ENCODE assay signal across 24 cellular contexts in genomic region chr4:3485882-3486555, GRCh38. TPM values are rescaled to one million over a fixed set of nuclear protein-coding genes. Genes with fewer than 3 reads are reported as not detected.
DNase-seq lines count a peak whose midpoint lies in the region; ATAC-seq and TF ChIP-seq lines count a peak whose summit lies in the region.
"Had no signal": no experiment of that assay in that cellular context is flagged by ENCODE, and none has a peak within 500 bp of the region (broad histone marks: within the 10 kb centered on the region; RNA-seq: fewer than 3 reads in every experiment).

No MANE protein-coding gene starts in this region.

- POLR2A ChIA-PET in PC-3 (lab: Charles Lee; ENCODE audit: unreplicated experiment): no interaction called here

- no peak for TF ChIP-seq CTCF in left ventricle myocardium inferior (IDR thresholded peaks at IDR 0.05; ENCODE audit: borderline replicate concordance)
- TF ChIP-seq CTCF in PC-3 (conservative IDR thresholded peaks at IDR 0.05; ENCODE audit: low read depth, low read length): no peak

- BruUV-seq in PC-3 (replicated peaks; lab: Mats Ljungman, UMichigan): no TSS peak

- H3K4me3 ChIP-seq in left ventricle myocardium inferior (no peak overlapping the region), PC-3 (ENCODE audit: low read length) (peak overlapping the region; percentile 65; the same call in 1 of the 2 replicates), SJCRH30 (no peak overlapping the region)
- H3K4me3 ChIP-seq: pancreas had no signal

- DNase-seq in left ventricle myocardium inferior (no peak), left ventricle myocardium superior (no peak), PC-3 (no peak), immature natural killer cell (no peak), AML-193 (lab: John Stamatoyannopoulos, UW) (no peak), SJCRH30 (no peak)
- DNase-seq in stimulated activated naive B cell treated with anti-CD40 and anti-IgM and Interleukin-4, amounts not matched to agents 10 μg/mL and 1 μg/mL and 100 μg/mL, for 72 hours: no peak
- DNase-seq: activated CD4-positive, alpha-beta T cell treated with anti-CD3 and anti-CD28 coated beads, Interleukin-2, amount 50 U/mL, for 1 hour; activated naive CD4-positive, alpha-beta T cell treated with anti-CD3 and anti-CD28 coated beads, Interleukin-2, amount 50 U/mL, for 16 hours; central memory CD4-positive, alpha-beta T cell; DMS79 treated with DMSO at 0.1 percent for 48 hours; left cardiac atrium; NCI-H1048; NCI-H187 treated with DMSO at 0.1 percent for 48 hours; NCI-H2227 treated with DMSO at 0.1 percent for 48 hours; nephron progenitor cell; stimulated activated CD4-positive, alpha-beta T cell treated with anti-CD3 and anti-CD28 coated beads, Interleukin-4, amount 100 ng/mL, for 4 hours; T1000 had no signal

- H3K27me3 Mint-ChIP-seq in immature natural killer cell (ENCODE audit: low read depth in 3 of 3): peaks cover 0 to 3% (median 2%) of the 10 kb centered on the region in 3 donors
- H3K27me3 Mint-ChIP-seq in stimulated activated naive B cell treated with anti-CD40 and anti-IgM and Interleukin-4, amounts not matched to agents 10 μg/mL and 1 μg/mL and 100 μg/mL, for 72 hours: peaks cover 4 to 8% of the 10 kb centered on the region in 2 donors

- H3K27ac ChIP-seq in left ventricle myocardium inferior (replicated peaks): peak overlapping the region; percentile 96
- H3K27ac ChIP-seq in PC-3 (ENCODE audit: low read length): no peak overlapping the region
- H3K27ac ChIP-seq in SJCRH30: no peak overlapping the region
- H3K27ac ChIP-seq: pancreas had no signal

- H2AFZ ChIP-seq in PC-3 (ENCODE audit: low read length): no peak overlapping the region

- H3K4me1 Mint-ChIP-seq in immature natural killer cell: peaks cover 16 to 38% of the 10 kb centered on the region in 2 donors
- peaks cover 45 to 81% of the 10 kb centered on the region in 2 donors for H3K4me1 Mint-ChIP-seq in stimulated activated naive B cell treated with anti-CD40 and anti-IgM and Interleukin-4, amounts not matched to agents 10 μg/mL and 1 μg/mL and 100 μg/mL, for 72 hours

- H3K36me3 ChIP-seq in left ventricle myocardium inferior: no peaks in the 10 kb centered on the region
- no peaks in the 10 kb centered on the region for H3K36me3 ChIP-seq in PC-3 (ENCODE audit: low read depth, low read length)
- no peaks in the 10 kb centered on the region; the same call in 1 of the 2 replicates for H3K36me3 ChIP-seq in SJCRH30
- H3K36me3 ChIP-seq: BE2C, pancreas had no signal

- CTCF ChIA-PET in PC-3 (lab: Charles Lee): no interaction called here

- H3K4me3 Mint-ChIP-seq in immature natural killer cell: peak overlapping the region; percentile 10 to 91 (median 89)
- peak overlapping the region; percentile 66 to 83 for H3K4me3 Mint-ChIP-seq in stimulated activated naive B cell treated with anti-CD40 and anti-IgM and Interleukin-4, amounts not matched to agents 10 μg/mL and 1 μg/mL and 100 μg/mL, for 72 hours
- H3K4me3 Mint-ChIP-seq: dendritic cell treated with granulocyte-macrophage colony-stimulating factor and Interleukin-4, amounts not matched to agents 40 ng/mL and 50 ng/mL, for 4 days; nephron progenitor cell had no signal

- no peak overlapping the region for H3K9ac ChIP-seq in PC-3 (ENCODE audit: low read length)

- ATAC-seq in left ventricle myocardium superior (no peak), PC-3 (no peak), GM21447 (IDR thresholded peaks at IDR 0.05; ENCODE audit: unreplicated experiment) (no peak)
- ATAC-seq in stimulated activated naive B cell treated with anti-CD40 and anti-IgM and Interleukin-4, amounts not matched to agents 10 μg/mL and 1 μg/mL and 100 μg/mL, for 72 hours (replicated peaks): no peak
- ATAC-seq: left cardiac atrium, pancreas had no signal

- H3K4me1 ChIP-seq in left ventricle myocardium inferior: peaks cover 63% of the 10 kb centered on the region
- peaks cover 23% of the 10 kb centered on the region for H3K4me1 ChIP-seq in PC-3 (ENCODE audit: insufficient read depth, low read length)
- peaks cover 55% of the 10 kb centered on the region for H3K4me1 ChIP-seq in SJCRH30
- H3K4me1 ChIP-seq: BE2C, pancreas had no signal

- no peaks in the 10 kb centered on the region for H3K36me3 Mint-ChIP-seq in immature natural killer cell
- no peaks in the 10 kb centered on the region for H3K36me3 Mint-ChIP-seq in stimulated activated naive B cell treated with anti-CD40 and anti-IgM and Interleukin-4, amounts not matched to agents 10 μg/mL and 1 μg/mL and 100 μg/mL, for 72 hours
- H3K36me3 Mint-ChIP-seq: mesothelial cell of epicardium, type B pancreatic cell had no signal

- H3K9me3 Mint-ChIP-seq in immature natural killer cell: no peaks in the 10 kb centered on the region
- no peaks in the 10 kb centered on the region for H3K9me3 Mint-ChIP-seq in stimulated activated naive B cell treated with anti-CD40 and anti-IgM and Interleukin-4, amounts not matched to agents 10 μg/mL and 1 μg/mL and 100 μg/mL, for 72 hours
- H3K9me3 Mint-ChIP-seq: dendritic cell treated with granulocyte-macrophage colony-stimulating factor and Interleukin-4, amounts not matched to agents 40 ng/mL and 50 ng/mL, for 4 days; mesothelial cell of epicardium; nephron progenitor cell; type B pancreatic cell had no signal

- no peaks in the 10 kb centered on the region for H3K9me2 ChIP-seq in PC-3 (replicated peaks; ENCODE audit: low read length)

- no peaks in the 10 kb centered on the region for H3F3A ChIP-seq in PC-3 (ENCODE audit: low read length, unreplicated experiment)

- H3K4me2 ChIP-seq in PC-3 (ENCODE audit: low read length): peak overlapping the region; percentile 86; the same call in 1 of the 2 replicates

- H3K27ac Mint-ChIP-seq in immature natural killer cell: peak overlapping the region in 2 of 6 donors; percentile 11 to 48
- H3K27ac Mint-ChIP-seq in stimulated activated naive B cell treated with anti-CD40 and anti-IgM and Interleukin-4, amounts not matched to agents 10 μg/mL and 1 μg/mL and 100 μg/mL, for 72 hours: no peak overlapping the region
- H3K27ac Mint-ChIP-seq: dendritic cell treated with granulocyte-macrophage colony-stimulating factor and Interleukin-4, amounts not matched to agents 40 ng/mL and 50 ng/mL, for 4 days; nephron progenitor cell; type B pancreatic cell had no signal

- H3K27me3 ChIP-seq in left ventricle myocardium inferior (ENCODE audit: low read depth) (peaks cover 53% of the 10 kb centered on the region), PC-3 (ENCODE audit: low read length) (no peaks in the 10 kb centered on the region), SJCRH30 (no peaks in the 10 kb centered on the region)
- H3K27me3 ChIP-seq: pancreas had no signal

- intact Hi-C loops in left ventricle myocardium inferior (cut with micrococcal nuclease): no loop called here
- intact Hi-C loops in left ventricle myocardium superior (cut with micrococcal nuclease): no loop called here
- intact Hi-C loops in PC-3 (cut with micrococcal nuclease): no loop called here

- H3K9me3 ChIP-seq in left ventricle myocardium inferior (replicated peaks): no peaks in the 10 kb centered on the region
- no peaks in the 10 kb centered on the region for H3K9me3 ChIP-seq in PC-3 (ENCODE audit: low read length)
- no peaks in the 10 kb centered on the region for H3K9me3 ChIP-seq in SJCRH30 (replicated peaks)
- H3K9me3 ChIP-seq: BE2C, pancreas had no signal

- H4K20me1 ChIP-seq in PC-3 (ENCODE audit: low read length): no peaks in the 10 kb centered on the region

- no peaks in the 10 kb centered on the region for H3K79me2 ChIP-seq in PC-3 (ENCODE audit: low read length)

RNA-seq across cellular contexts. Expression of gene DOK7, which starts 22.9 kb away (rescaled TPM):
- total RNA-seq in left ventricle myocardium inferior (46.7 TPM), left ventricle myocardium superior (35.5 TPM), PC-3 (2014; rRNA removed) (2.5 and 4.9 TPM in 2 replicates)
- polyA plus RNA-seq in immature natural killer cell: 1 to 10 TPM in 2 of 3 donors, not detected in 1; 4.2 to 4.8 TPM
- total RNA-seq in SJCRH30 (2014; rRNA removed; shearing (Covaris generic)): 8.6 and 9.6 TPM in 2 replicates

RNA-seq across cellular contexts. Expression of gene HGFAC, which starts 44.3 kb away (rescaled TPM):
- total RNA-seq in left ventricle myocardium inferior (0.80 TPM), left ventricle myocardium superior (0.67 TPM), PC-3 (2014; rRNA removed) (0.04 and 0.58 TPM in 2 replicates)
- polyA plus RNA-seq in immature natural killer cell: not detected
- total RNA-seq in SJCRH30 (2014; rRNA removed; shearing (Covaris generic)): 0.12 and 0.63 TPM in 2 replicates

RNA-seq across cellular contexts. Expression of gene LRPAP1, which starts 46.2 kb away (rescaled TPM):
- total RNA-seq in left ventricle myocardium inferior: 297 TPM
- 307 TPM for total RNA-seq in left ventricle myocardium superior
- 133 and 148 TPM in 2 replicates for total RNA-seq in PC-3 (2014; rRNA removed)
- 100 to 1,000 TPM in 2 of 3 donors, 10 to 100 TPM in 1; 98.7 to 185 (median 148) TPM for polyA plus RNA-seq in immature natural killer cell
- 107 and 109 TPM in 2 replicates for total RNA-seq in SJCRH30 (2014; rRNA removed; shearing (Covaris generic))
